ENCODE assay signal across 8 cellular contexts in genomic region chr16:739560-740458, GRCh38.
DNase-seq lines count a peak whose midpoint lies in the region; ATAC-seq and TF ChIP-seq lines count a peak whose summit lies in the region.

No MANE protein-coding gene starts in this region.

- peak; percentile 8 for DNase-seq in NCI-H2196 treated with DMSO at 0.1 percent for 48 hours (lab: John Stamatoyannopoulos, UW; ENCODE audit: unreplicated experiment)
- DNase-seq in nephron progenitor cell = no peak
- no peak for DNase-seq in NCI-H128 (lab: John Stamatoyannopoulos, UW; ENCODE audit: unreplicated experiment)
- no peak for DNase-seq in Ammon's horn (ENCODE audit: low spot score)

- H3K9ac ChIP-seq in endocrine pancreas (ENCODE audit: control insufficient read depth, insufficient read depth, low read length) = peak overlapping the region; percentile 97

- H3K27me3 Mint-ChIP-seq in nephron progenitor cell (ENCODE audit: low read depth, poor library complexity) = peaks cover 2% of the 10 kb centered on the region

- no peaks in the 10 kb centered on the region for H3K9me3 Mint-ChIP-seq in nephron progenitor cell

- H3K36me3 ChIP-seq in endocrine pancreas (ENCODE audit: control insufficient read depth, insufficient read depth, low read length) = peaks cover 1% of the 10 kb centered on the region

- no peaks in the 10 kb centered on the region for H3K27me3 ChIP-seq in endocrine pancreas (ENCODE audit: control insufficient read depth, insufficient read depth, low read length)

- TF ChIP-seq CTCF in C4-2B (conservative IDR thresholded peaks at IDR 0.05) (no peak), nephron progenitor cell (IDR thresholded peaks at IDR 0.05) (no peak)

- H3K4me1 Mint-ChIP-seq in nephron progenitor cell = peaks cover 24% of the 10 kb centered on the region

- H3K9me3 ChIP-seq in endocrine pancreas (ENCODE audit: control insufficient read depth, low read length) = no peaks in the 10 kb centered on the region

- H3K4me1 ChIP-seq in endocrine pancreas (ENCODE audit: control insufficient read depth, insufficient read depth, low read length) = no peaks in the 10 kb centered on the region

- peak overlapping the region; percentile 83 for H3K4me3 Mint-ChIP-seq in nephron progenitor cell

- peaks cover 9% of the 10 kb centered on the region for H3K36me3 Mint-ChIP-seq in nephron progenitor cell (ENCODE audit: low read depth)

- no peak for ATAC-seq in GM21786 (IDR thresholded peaks at IDR 0.05; ENCODE audit: unreplicated experiment)
- ATAC-seq in HG02610 (IDR thresholded peaks at IDR 0.05; ENCODE audit: unreplicated experiment) = no peak

- H3K27ac ChIP-seq in C4-2B = peak overlapping the region; percentile 90

- no peak overlapping the region for H3K4me3 ChIP-seq in endocrine pancreas (ENCODE audit: control insufficient read depth, insufficient read depth, low read length)

- peak overlapping the region; percentile 61 for H3K27ac Mint-ChIP-seq in nephron progenitor cell
